Comparison of ENCODE assay signal across 8 cellular contexts in the genomic region with DNA sequence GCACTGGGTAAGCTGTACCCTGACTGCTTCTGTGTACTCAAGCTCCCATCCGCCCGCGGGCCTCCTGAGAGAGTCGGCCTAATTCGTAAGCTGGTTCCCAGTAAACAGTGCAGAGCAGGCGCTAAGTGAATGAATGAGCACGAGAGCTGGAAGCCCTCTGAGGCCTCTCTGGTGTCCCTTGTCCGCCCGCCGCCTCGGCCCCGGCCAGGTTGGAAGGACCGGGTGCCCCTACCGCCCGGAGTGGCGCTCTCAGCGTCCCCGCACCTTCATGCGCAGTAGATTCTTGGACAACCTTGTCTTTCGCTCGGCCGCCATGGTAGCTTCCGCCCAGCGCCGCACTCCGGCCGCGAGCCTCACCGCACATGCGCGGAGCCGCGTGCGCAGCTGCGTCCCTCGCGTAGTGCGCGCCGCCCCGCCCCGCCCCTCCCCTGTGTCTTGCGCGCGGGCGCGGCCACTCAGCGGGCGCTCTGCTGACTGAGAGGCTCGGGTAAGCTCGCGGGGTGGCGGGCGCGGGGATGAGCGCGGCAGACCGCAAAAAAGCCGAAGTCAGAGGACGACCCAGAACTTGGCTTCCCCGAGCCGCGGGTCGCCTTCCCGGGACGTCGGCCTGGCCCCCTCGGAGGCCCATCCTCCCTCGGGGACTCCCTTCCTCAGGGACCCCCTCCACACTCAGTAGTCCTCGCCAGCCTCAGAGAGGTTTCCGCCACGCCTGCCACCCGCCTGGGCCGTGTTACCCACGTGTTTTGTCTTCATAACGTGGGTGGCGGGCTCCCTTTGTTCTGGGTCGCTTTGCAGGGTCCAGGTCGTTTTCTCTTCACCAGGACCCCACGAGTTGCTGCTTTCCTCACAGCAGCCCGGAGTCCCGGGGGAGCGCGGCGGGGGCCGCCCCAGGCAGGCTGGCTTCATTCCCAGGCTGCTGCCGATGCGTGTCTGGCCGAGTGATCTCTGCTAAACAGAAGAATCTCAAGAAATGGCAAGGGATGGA.
DNase-seq lines count a peak whose midpoint lies in the region; ATAC-seq and TF ChIP-seq lines count a peak whose summit lies in the region.

Gene MPHOSPH6, minus strand, starts transcription at position 364 of the 985 bp plus-strand sequence. Its CDS starts 49 bp downstream, at position 315.

- peak; percentile 77 for ATAC-seq in GM18870 (IDR thresholded peaks at IDR 0.05; ENCODE audit: unreplicated experiment)
- peak; percentile 97 for ATAC-seq in HG03108 (IDR thresholded peaks at IDR 0.05; ENCODE audit: unreplicated experiment)

- H3K4me3 ChIP-seq in AG04449 (ENCODE audit: low read depth, low read length), result peak within 1 kb of the TSS; percentile 83

- TF ChIP-seq CTCF in AG04449 (IDR thresholded peaks at IDR 0.05; ENCODE audit: insufficient read depth, low read length, missing control alignments), result no peak

- DNase-seq in AG04449 (ENCODE audit: low read depth, low spot score) (no peak), NCI-H226 (peak; percentile 84), islet precursor cell (peak; percentile 94)
- DNase-seq in activated CD4-positive, CD25-positive, alpha-beta regulatory T cell treated with anti-CD3 and anti-CD28 coated beads, Interleukin-2, amount 50 U/mL, for 16 hours (ENCODE audit: low read depth, low spot score), result peak; percentile 77
- DNase-seq in central memory CD4-positive, alpha-beta T cell, result peak; percentile 85
- peak; percentile 90 for DNase-seq in stimulated activated CD4-positive, alpha-beta T cell treated with anti-CD3 and anti-CD28 coated beads, Interleukin-12 subunit alpha, Interleukin-12 subunit beta, amount 100 ng/mL, for 4 hours

- POLR2A ChIA-PET in AG04449 (lab: Yijun Ruan, JAX), result interaction anchor here (1.5 kb wide), 1 partner anchor 10 kb away, joined by 4 read pairs; no protein-coding TSS in a partner anchor

- CTCF ChIA-PET in AG04449 (lab: Yijun Ruan, JAX), result no interaction called here
